Comparison of ENCODE assay signal across 27 cellular contexts in genomic region chr20:17441745-17442144, GRCh38.
"Had no signal": no experiment of that assay in that cellular context is flagged by ENCODE, and none has a peak within 500 bp of the region (broad histone marks: within the 10 kb centered on the region; RNA-seq: fewer than 3 reads in every experiment).

No MANE protein-coding gene starts in this region.

- DNase-seq: stimulated activated CD4-positive, alpha-beta T cell treated with anti-CD3 and anti-CD28 coated beads, Interleukin-2, amount 100 ng/mL, for 48 hours; stimulated activated CD4-positive, alpha-beta T cell treated with anti-CD3 and anti-CD28 coated beads, Interleukin-4, amount 100 ng/mL, for 1 hour; stimulated activated CD4-positive, alpha-beta T cell treated with anti-CD3 and anti-CD28 coated beads, Interleukin-4, amount 100 ng/mL, for 24 hours; stimulated activated CD4-positive, alpha-beta T cell treated with anti-CD3 and anti-CD28 coated beads, Interleukin-4, amount 100 ng/mL, for 4 hours; stimulated activated CD8-positive, alpha-beta memory T cell treated with anti-CD3 and anti-CD28 coated beads, Interleukin-4, amount 100 ng/mL, for 48 hours; stimulated activated naive B cell treated with anti-CD40 and anti-IgM and Interleukin-4, amounts not matched to agents 10 μg/mL and 1 μg/mL and 100 μg/mL, for 72 hours; stimulated activated naive CD4-positive, alpha-beta T cell; stimulated activated naive CD4-positive, alpha-beta T cell treated with Interleukin-2 at 50 U/mL for 16 hours; stimulated activated naive CD8-positive, alpha-beta T cell treated with anti-CD3 and anti-CD28 coated beads, Interleukin-15, amount 100 ng/mL, for 72 hours; stimulated activated naive CD8-positive, alpha-beta T cell treated with anti-CD3 and anti-CD28 coated beads, Interleukin-15, Interleukin-2, amounts not matched to agents 100 U/mL and 50 U/mL, for 24 hours; stomach; substantia nigra; testis; thyroid gland; tibial artery; transverse colon; trophoblast cell; upper lobe of left lung; upper lobe of right lung; uterus had no signal

- H3K4me3 ChIP-seq: stomach, suprapubic skin, testis, thoracic aorta, thyroid gland, tibial artery, tibial nerve, transverse colon, upper lobe of left lung, upper lobe of right lung, uterus, vagina had no signal

- H3K4me1 ChIP-seq: suprapubic skin, testis, thyroid gland, tibial artery, tibial nerve, transverse colon, upper lobe of left lung, upper lobe of right lung, uterus, vagina had no signal

- H3K9me3 ChIP-seq: stomach, suprapubic skin, testis, thoracic aorta, thyroid gland, transverse colon, upper lobe of left lung, upper lobe of right lung, uterus, vagina had no signal

- H3K27me3 ChIP-seq: testis, thyroid gland, tibial nerve, transverse colon, upper lobe of left lung, uterus, vagina had no signal

- ATAC-seq: stimulated activated effector memory CD8-positive, alpha-beta T cell treated with anti-CD3 and anti-CD28 coated beads, Interleukin-12 subunit alpha, Interleukin-12 subunit beta, amount 100 ng/mL, for 72 hours; stimulated activated memory B cell treated with anti-CD40 and anti-IgM and Interleukin-4, amounts not matched to agents 10 μg/mL and 1 μg/mL and 100 μg/mL, for 72 hours; stimulated activated naive B cell treated with anti-CD40 and anti-IgM and Interleukin-4, amounts not matched to agents 10 μg/mL and 1 μg/mL and 100 μg/mL, for 72 hours; stimulated activated naive CD8-positive, alpha-beta T cell treated with anti-CD3 and anti-CD28 coated beads, Interleukin-15, amount 100 ng/mL, for 72 hours; stimulated activated naive CD8-positive, alpha-beta T cell treated with anti-CD3 and anti-CD28 coated beads, Interleukin-15, Interleukin-2, amounts not matched to agents 100 U/mL and 50 U/mL, for 24 hours; upper lobe of right lung had no signal

- H3K36me3 ChIP-seq: stomach, suprapubic skin, thoracic aorta, thyroid gland, tibial artery, tibial nerve, transverse colon, upper lobe of left lung, upper lobe of right lung, uterus, vagina had no signal

- FAIRE-seq: urothelium cell line had no signal

- H3K27ac ChIP-seq: stomach, suprapubic skin, testis, thoracic aorta, thyroid gland, tibial artery, tibial nerve, transverse colon, upper lobe of left lung, upper lobe of right lung, uterus, vagina had no signal
